10 cellular contexts compared by ENCODE assay signal in the genomic region with DNA sequence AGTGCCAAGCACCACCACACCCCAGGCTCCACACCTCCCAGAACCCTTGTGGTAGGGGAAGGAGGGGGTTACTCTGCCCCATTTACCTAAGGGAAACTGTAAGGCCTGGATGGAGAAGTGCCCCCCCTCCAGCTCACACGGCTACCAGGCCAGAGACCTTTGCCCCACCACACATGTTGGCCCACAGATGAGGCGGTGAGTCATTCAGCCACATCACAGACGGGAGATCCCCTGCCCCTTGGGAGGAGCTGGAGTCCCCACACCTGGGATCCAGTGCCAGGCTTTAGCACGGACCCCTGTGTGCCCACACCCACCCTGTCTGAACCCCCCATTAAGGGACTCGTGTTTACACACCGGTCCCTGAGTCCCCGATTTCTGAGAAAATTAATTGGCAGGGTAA. TPM values are rescaled to one million over a fixed set of nuclear protein-coding genes. Genes with fewer than 3 reads are reported as not detected.
DNase-seq lines count a peak whose midpoint lies in the region; ATAC-seq and TF ChIP-seq lines count a peak whose summit lies in the region.
"Had no signal": no experiment of that assay in that cellular context is flagged by ENCODE, and none has a peak within 500 bp of the region (broad histone marks: within the 10 kb centered on the region; RNA-seq: fewer than 3 reads in every experiment).

No MANE protein-coding gene starts in this region.

- H3K27ac Mint-ChIP-seq in activated T-cell treated with anti-CD3 and anti-CD28 coated beads, Interleukin-2, amount 50 U/mL, for 72 hours: no peak overlapping the region
- H3K27ac Mint-ChIP-seq in effector memory CD8-positive, alpha-beta T cell: no peak overlapping the region

- peak; percentile 41 to 56 for DNase-seq in activated T-cell treated with anti-CD3 and anti-CD28 coated beads, Interleukin-2, amount 50 U/mL, for 72 hours
- no peak for DNase-seq in activated T-cell treated with anti-CD3 and anti-CD28 coated beads for 4 hours
- DNase-seq in NB4 (ENCODE audit: low read depth): peak; percentile 56
- DNase-seq in effector memory CD8-positive, alpha-beta T cell: no peak
- peak; percentile 60 for DNase-seq in stimulated activated naive CD8-positive, alpha-beta T cell treated with anti-CD3 and anti-CD28 coated beads, Interleukin-15, Interleukin-2, amounts not matched to agents 100 U/mL and 50 U/mL, for 24 hours
- DNase-seq in NCI-H510A (lab: John Stamatoyannopoulos, UW): no peak
- DNase-seq in NCI-H1694 (lab: John Stamatoyannopoulos, UW): no peak
- DNase-seq in right atrium auricular region (ENCODE audit: low spot score): no peak
- DNase-seq: BE2C, NCI-H1436 had no signal

- TF ChIP-seq CTCF in NB4 (IDR thresholded peaks at IDR 0.05; ENCODE audit: low read depth, low read length) (no peak), right atrium auricular region (IDR thresholded peaks at IDR 0.05) (no peak)

- H3K4me3 ChIP-seq in NB4 (ENCODE audit: low read depth, low read length) (no peak overlapping the region), right atrium auricular region (no peak overlapping the region)

- no peaks in the 10 kb centered on the region for H3K4me1 Mint-ChIP-seq in activated T-cell treated with anti-CD3 and anti-CD28 coated beads, Interleukin-2, amount 50 U/mL, for 72 hours (ENCODE audit: low read depth)
- peaks cover 0 to 2% of the 10 kb centered on the region in 2 donors for H3K4me1 Mint-ChIP-seq in effector memory CD8-positive, alpha-beta T cell (ENCODE audit: low read depth in 2 of 2)

- H3K36me3 ChIP-seq in right atrium auricular region: no peaks in the 10 kb centered on the region
- H3K36me3 ChIP-seq: BE2C had no signal

- no peaks in the 10 kb centered on the region for H3K9me3 Mint-ChIP-seq in activated T-cell treated with anti-CD3 and anti-CD28 coated beads, Interleukin-2, amount 50 U/mL, for 72 hours
- H3K9me3 Mint-ChIP-seq in effector memory CD8-positive, alpha-beta T cell: no peaks in the 10 kb centered on the region

- H3K27me3 ChIP-seq in right atrium auricular region: no peaks in the 10 kb centered on the region
- H3K27me3 ChIP-seq: BE2C had no signal

- no peaks in the 10 kb centered on the region for H3K9me3 ChIP-seq in right atrium auricular region
- H3K9me3 ChIP-seq: BE2C had no signal

- no peak for TF ChIP-seq POLR2A in NB4 (IDR thresholded peaks at IDR 0.05; ENCODE audit: extremely low read depth, insufficient read length)

- peaks cover 38% of the 10 kb centered on the region for H3K27me3 Mint-ChIP-seq in activated T-cell treated with anti-CD3 and anti-CD28 coated beads, Interleukin-2, amount 50 U/mL, for 72 hours (ENCODE audit: low read depth)
- H3K27me3 Mint-ChIP-seq in effector memory CD8-positive, alpha-beta T cell: peaks cover 31 to 53% of the 10 kb centered on the region in 2 donors

- H3K27ac ChIP-seq in right atrium auricular region: no peak overlapping the region

- no peaks in the 10 kb centered on the region for H3K36me3 Mint-ChIP-seq in activated T-cell treated with anti-CD3 and anti-CD28 coated beads, Interleukin-2, amount 50 U/mL, for 72 hours (ENCODE audit: insufficient read depth in 2 of 2)
- H3K36me3 Mint-ChIP-seq in effector memory CD8-positive, alpha-beta T cell (ENCODE audit: insufficient read depth): peaks cover 3% of the 10 kb centered on the region

- peak; percentile 80 to 83 for ATAC-seq in activated T-cell treated with anti-CD3 and anti-CD28 coated beads, Interleukin-2, amount 50 U/mL, for 72 hours (replicated peaks in 1 of 2)
- peak; percentile 43 for ATAC-seq in effector memory CD8-positive, alpha-beta T cell (replicated peaks)
- peak; percentile 84 for ATAC-seq in stimulated activated naive CD8-positive, alpha-beta T cell treated with anti-CD3 and anti-CD28 coated beads, Interleukin-15, Interleukin-2, amounts not matched to agents 100 U/mL and 50 U/mL, for 24 hours

- H3K4me1 ChIP-seq in right atrium auricular region: peaks cover 0 to 14% of the 10 kb centered on the region in 2 donors
- H3K4me1 ChIP-seq: BE2C had no signal

- no peak overlapping the region for H3K4me3 Mint-ChIP-seq in activated T-cell treated with anti-CD3 and anti-CD28 coated beads, Interleukin-2, amount 50 U/mL, for 72 hours
- no peak overlapping the region for H3K4me3 Mint-ChIP-seq in effector memory CD8-positive, alpha-beta T cell

RNA-seq across cellular contexts. Expression of gene CDKN1C, which starts 24.9 kb away (rescaled TPM):
- total RNA-seq in activated T-cell treated with anti-CD3 and anti-CD28 coated beads, Interleukin-2, amount 50 U/mL, for 72 hours: 1 to 10 TPM; 1.5 to 2.6 TPM
- total RNA-seq in right atrium auricular region: 10 to 100 TPM; 17.2 to 28.7 TPM

Comparison
In these comparisons a context has a peak if more than half of its experiments do, and no peak if none do; other contexts are left out.
1. DNase-seq: peak in activated T-cell treated with anti-CD3 and anti-CD28 coated beads, Interleukin-2, amount 50 U/mL, for 72 hours (2 of 2), NB4 (single experiment) and stimulated activated naive CD8-positive, alpha-beta T cell treated with anti-CD3 and anti-CD28 coated beads, Interleukin-15, Interleukin-2, amounts not matched to agents 100 U/mL and 50 U/mL, for 24 hours (single experiment); none in activated T-cell treated with anti-CD3 and anti-CD28 coated beads for 4 hours (single experiment), effector memory CD8-positive, alpha-beta T cell (0 of 3), NCI-H510A (single experiment), NCI-H1694 (single experiment) and right atrium auricular region (single experiment).
2. RNA of gene CDKN1C, which starts 24.9 kb away (total RNA-seq): 17.2 to 28.7 TPM in right atrium auricular region; 1.5 to 2.6 TPM in activated T-cell treated with anti-CD3 and anti-CD28 coated beads, Interleukin-2, amount 50 U/mL, for 72 hours; every median in the first group is over 4 times any median in the second.
3. Peak in every context shown above with its lines, with median percentiles within 50 percentile points of each other: ATAC-seq.